In genomic region chr2:48043746-48044145, GRCh38 we compare ENCODE assay signal across 18 cellular contexts.
"Had no signal": no experiment of that assay in that cellular context is flagged by ENCODE, and none has a peak within 500 bp of the region (broad histone marks: within the 10 kb centered on the region; RNA-seq: fewer than 3 reads in every experiment).

No MANE protein-coding gene starts in this region.

- H3K9me3 ChIP-seq: neutrophil, pancreas had no signal

- DNase-seq: activated CD4-positive, alpha-beta memory T cell treated with anti-CD3 and anti-CD28 coated beads for 36 hours; activated effector memory CD4-positive, alpha-beta T cell treated with Interleukin-2 at 50 U/mL for 16 hours; activated naive CD4-positive, alpha-beta T cell treated with anti-CD3 and anti-CD28 coated beads, Interleukin-2, amount 50 U/mL, for 16 hours; activated naive CD8-positive, alpha-beta T cell treated with anti-CD3 and anti-CD28 coated beads, Interleukin-2, amount 50 U/mL, for 24 hours; activated T-cell treated with anti-CD3 and anti-CD28 coated beads, Interleukin-2, amount 50 U/mL, for 72 hours; anterior cingulate cortex; central memory CD4-positive, alpha-beta T cell; dermis blood vessel endothelial cell; effector CD8-positive, alpha-beta T cell; pancreas; right cardiac atrium; stimulated activated CD4-positive, alpha-beta T cell treated with anti-CD3 and anti-CD28 coated beads, Interleukin-1b, Interleukin-23, amount 100 ng/mL, for 48 hours; T-cell had no signal

- ATAC-seq: activated naive CD8-positive, alpha-beta T cell treated with anti-CD3 and anti-CD28 coated beads, Interleukin-2, amount 50 U/mL, for 24 hours; activated T-cell treated with anti-CD3 and anti-CD28 coated beads, Interleukin-2, amount 50 U/mL, for 72 hours; foreskin keratinocyte; left lobe of liver; right cardiac atrium; stimulated activated memory B cell treated with anti-CD40 and anti-IgM and Interleukin-4, amounts not matched to agents 10 μg/mL and 1 μg/mL and 100 μg/mL, for 72 hours; T-cell; WTC11 had no signal

- FAIRE-seq: pancreas had no signal

- H3K4me1 ChIP-seq: foreskin keratinocyte, pancreas had no signal

- H3K27me3 ChIP-seq: neutrophil, pancreas had no signal

- H3K27ac ChIP-seq: foreskin keratinocyte, neutrophil, pancreas had no signal

- H3K36me3 ChIP-seq: pancreas had no signal

- H3K4me3 ChIP-seq: pancreas had no signal
